Comparison of ENCODE assay signal across 30 cellular contexts in genomic region chr11:73246303-73246702, GRCh38. TPM values are rescaled to one million over a fixed set of nuclear protein-coding genes. Genes with fewer than 3 reads are reported as not detected.
"Had no signal": no experiment of that assay in that cellular context is flagged by ENCODE, and none has a peak within 500 bp of the region (broad histone marks: within the 10 kb centered on the region; RNA-seq: fewer than 3 reads in every experiment).

No MANE protein-coding gene starts in this region.

- H3K36me3 ChIP-seq: ascending aorta had no signal

- H3K9me3 ChIP-seq: ascending aorta, body of pancreas had no signal

- H3K27ac Mint-ChIP-seq: activated CD4-positive, alpha-beta memory T cell treated with anti-CD3 and anti-CD28 coated beads for 36 hours; activated CD4-positive, alpha-beta T cell treated with anti-CD3 and anti-CD28 coated beads, Interleukin-2, amount 10 ng/mL, durations not matched to agents 7 days and 5 days; activated naive CD4-positive, alpha-beta T cell treated with anti-CD3 and anti-CD28 coated beads, Interleukin-2, amount 50 U/mL, for 24 hours; activated T-cell treated with anti-CD3 and anti-CD28 coated beads, Interleukin-2, amount 50 U/mL, for 72 hours; activated T-helper 2 cell treated with anti-CD3 and anti-CD28 coated beads, Interferon-gamma antibody, Interleukin-2, Interleukin-4, amounts not matched to agents 10 μg/mL and 5 μg/mL and 100 μg/mL, durations not matched to agents 14 hours and 24 hours and 36 hours; T-cell had no signal

- H3K9me3 Mint-ChIP-seq: activated CD4-positive, alpha-beta memory T cell treated with anti-CD3 and anti-CD28 coated beads for 36 hours; activated CD4-positive, alpha-beta T cell treated with anti-CD3 and anti-CD28 coated beads, Interleukin-2, amount 10 ng/mL, durations not matched to agents 7 days and 5 days; activated naive CD4-positive, alpha-beta T cell treated with anti-CD3 and anti-CD28 coated beads, Interleukin-2, amount 50 U/mL, for 24 hours; activated T-cell treated with anti-CD3 and anti-CD28 coated beads, Interleukin-2, amount 50 U/mL, for 72 hours; activated T-helper 2 cell treated with anti-CD3 and anti-CD28 coated beads, Interferon-gamma antibody, Interleukin-2, Interleukin-4, amounts not matched to agents 10 μg/mL and 5 μg/mL and 100 μg/mL, durations not matched to agents 14 hours and 24 hours and 36 hours; central memory CD8-positive, alpha-beta T cell; T-cell had no signal

- ATAC-seq: activated T-cell treated with anti-CD3 and anti-CD28 coated beads, Interleukin-2, amount 50 U/mL, for 72 hours; body of pancreas; K562; T-cell had no signal

- H3K27me3 Mint-ChIP-seq: activated naive CD4-positive, alpha-beta T cell treated with anti-CD3 and anti-CD28 coated beads, Interleukin-2, amount 50 U/mL, for 24 hours; central memory CD8-positive, alpha-beta T cell had no signal

- H3K36me3 Mint-ChIP-seq: activated CD4-positive, alpha-beta memory T cell treated with anti-CD3 and anti-CD28 coated beads for 36 hours; activated naive CD4-positive, alpha-beta T cell treated with anti-CD3 and anti-CD28 coated beads, Interleukin-2, amount 50 U/mL, for 24 hours; T-cell had no signal

- DNase-seq: activated CD4-positive, alpha-beta memory T cell treated with anti-CD3 and anti-CD28 coated beads for 36 hours; activated CD4-positive, alpha-beta T cell treated with anti-CD3 and anti-CD28 coated beads, Interleukin-2, amount 10 ng/mL, durations not matched to agents 7 days and 5 days; activated CD4-positive, CD25-positive, alpha-beta regulatory T cell; activated CD8-positive, alpha-beta memory T cell treated with anti-CD3 and anti-CD28 coated beads for 24 hours; activated gamma-delta T cell treated with Interleukin-2 at 50 U/mL for 16 hours; activated T-cell treated with anti-CD3 and anti-CD28 coated beads, Interleukin-2, amount 50 U/mL, for 72 hours; amniotic stem cell; body of pancreas; Kasumi-1; NCI-H1092 treated with DMSO at 0.1 percent for 48 hours; NCI-H1417 treated with DMSO at 0.1 percent for 48 hours; NCI-H1694; NCI-H2029; NCI-H2107; NCI-H2171 treated with DMSO at 0.1 percent for 48 hours; NCI-H226; NCI-H526 treated with DMSO at 0.1 percent for 48 hours; NCI-H82; SIG-M5; T-cell; T-helper 2 cell; T1000 had no signal

- H3K4me3 Mint-ChIP-seq: activated CD4-positive, alpha-beta memory T cell treated with anti-CD3 and anti-CD28 coated beads for 36 hours; activated CD4-positive, alpha-beta T cell treated with anti-CD3 and anti-CD28 coated beads, Interleukin-2, amount 10 ng/mL, durations not matched to agents 7 days and 5 days; activated naive CD4-positive, alpha-beta T cell treated with anti-CD3 and anti-CD28 coated beads, Interleukin-2, amount 50 U/mL, for 24 hours; activated T-cell treated with anti-CD3 and anti-CD28 coated beads, Interleukin-2, amount 50 U/mL, for 72 hours; central memory CD8-positive, alpha-beta T cell; T-cell had no signal

- H3K4me3 ChIP-seq: ascending aorta, body of pancreas, K562 had no signal

- H3K27me3 ChIP-seq: ascending aorta, body of pancreas had no signal

- H3K4me1 Mint-ChIP-seq: activated naive CD4-positive, alpha-beta T cell treated with anti-CD3 and anti-CD28 coated beads, Interleukin-2, amount 50 U/mL, for 24 hours had no signal

RNA-seq across cellular contexts. Expression of gene P2RY6, which starts 25.8 kb away (rescaled TPM):
- total RNA-seq: activated CD4-positive, alpha-beta memory T cell treated with anti-CD3 and anti-CD28 coated beads for 36 hours; activated CD4-positive, alpha-beta T cell treated with anti-CD3 and anti-CD28 coated beads, Interleukin-2, amount 10 ng/mL, durations not matched to agents 7 days and 5 days; activated T-cell treated with anti-CD3 and anti-CD28 coated beads, Interleukin-2, amount 50 U/mL, for 72 hours; activated T-helper 2 cell treated with anti-CD3 and anti-CD28 coated beads, Interferon-gamma antibody, Interleukin-2, Interleukin-4, amounts not matched to agents 10 μg/mL and 5 μg/mL and 100 μg/mL, durations not matched to agents 14 hours and 24 hours and 36 hours; body of pancreas; bronchial epithelial cell; K562; NCI-H460; OCI-LY7 had no signal

RNA-seq across cellular contexts. Expression of gene P2RY2, which starts 28.2 kb away (rescaled TPM):
- total RNA-seq: activated CD4-positive, alpha-beta memory T cell treated with anti-CD3 and anti-CD28 coated beads for 36 hours; activated CD4-positive, alpha-beta T cell treated with anti-CD3 and anti-CD28 coated beads, Interleukin-2, amount 10 ng/mL, durations not matched to agents 7 days and 5 days; activated T-cell treated with anti-CD3 and anti-CD28 coated beads, Interleukin-2, amount 50 U/mL, for 72 hours; activated T-helper 2 cell treated with anti-CD3 and anti-CD28 coated beads, Interferon-gamma antibody, Interleukin-2, Interleukin-4, amounts not matched to agents 10 μg/mL and 5 μg/mL and 100 μg/mL, durations not matched to agents 14 hours and 24 hours and 36 hours; K562; NCI-H460; OCI-LY7 had no signal
